9 cellular contexts compared by ENCODE assay signal in the genomic region with DNA sequence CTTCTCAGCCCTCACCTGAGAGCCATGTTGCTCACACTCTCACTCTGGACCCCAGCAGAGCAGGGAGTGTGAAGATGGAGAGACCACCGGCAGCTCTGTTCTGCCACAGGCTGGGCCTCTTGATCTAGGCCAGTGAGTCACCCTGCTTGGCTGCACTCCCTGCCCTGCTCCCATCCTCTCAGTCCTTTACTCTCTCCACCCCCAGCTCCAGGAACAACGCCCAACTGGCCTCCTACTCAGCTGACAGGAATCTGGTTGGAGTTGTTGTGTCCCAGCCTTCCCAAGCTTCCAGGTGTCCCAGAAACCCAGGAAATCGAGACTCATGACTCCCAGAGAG. TPM values are rescaled to one million over a fixed set of nuclear protein-coding genes. Genes with fewer than 3 reads are reported as not detected.
A peak's percentile ranks its signal among the peaks of the same experiment; 100 is the strongest.
DNase-seq lines count a peak whose midpoint lies in the region; ATAC-seq and TF ChIP-seq lines count a peak whose summit lies in the region.
"Had no signal": no experiment of that assay in that cellular context is flagged by ENCODE, and none has a peak within 500 bp of the region (broad histone marks: within the 10 kb centered on the region; RNA-seq: fewer than 3 reads in every experiment).

A gene with protein sequence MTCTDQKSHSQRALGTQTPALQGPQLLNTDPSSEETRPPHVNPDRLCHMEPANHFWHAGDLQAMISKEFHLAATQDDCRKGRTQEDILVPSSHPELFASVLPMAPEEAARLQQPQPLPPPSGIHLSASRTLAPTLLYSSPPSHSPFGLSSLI (plus strand): TSS at position 261 of the 337 bp plus-strand sequence. CDS start 14,833 bp downstream, outside the sequence.

- CTCF ChIA-PET in activated CD4-positive, alpha-beta memory T cell treated with anti-CD3 and anti-CD28 coated beads, Interleukin-2, amount 10 ng/mL, durations not matched to agents 7 days and 5 days (lab: Charles Lee), result interaction anchor here (5.0 kb wide), 1 partner anchor 15 kb away, joined by 30 read pairs; no protein-coding TSS in a partner anchor

- ATAC-seq in foreskin keratinocyte (peak; percentile 89), HG02885 (IDR thresholded peaks at IDR 0.05; ENCODE audit: poor library complexity, unreplicated experiment) (no peak)
- ATAC-seq in stimulated activated naive CD8-positive, alpha-beta T cell treated with anti-CD3 and anti-CD28 coated beads, Interleukin-15, Interleukin-2, amounts not matched to agents 100 U/mL and 50 U/mL, for 24 hours, result no peak

- H3K9me3 Mint-ChIP-seq in osteocyte (ENCODE audit: unreplicated experiment), result no peaks in the 10 kb centered on the region
- H3K9me3 Mint-ChIP-seq in activated CD4-positive, alpha-beta memory T cell treated with anti-CD3 and anti-CD28 coated beads, Interleukin-2, amount 10 ng/mL, durations not matched to agents 7 days and 5 days, result no peaks in the 10 kb centered on the region

- H3K36me3 Mint-ChIP-seq in osteocyte (ENCODE audit: unreplicated experiment), result no peaks in the 10 kb centered on the region
- no peaks in the 10 kb centered on the region for H3K36me3 Mint-ChIP-seq in activated CD4-positive, alpha-beta memory T cell treated with anti-CD3 and anti-CD28 coated beads, Interleukin-2, amount 10 ng/mL, durations not matched to agents 7 days and 5 days (ENCODE audit: low read depth)

- TF ChIP-seq CTCF in foreskin keratinocyte (conservative IDR thresholded peaks at IDR 0.05) (no peak), osteocyte (IDR thresholded peaks at IDR 0.05) (no peak), GM20000 (IDR thresholded peaks at IDR 0.05; ENCODE audit: extremely low read depth, missing control alignments) (no peak)

- POLR2A ChIA-PET in activated CD4-positive, alpha-beta memory T cell treated with anti-CD3 and anti-CD28 coated beads, Interleukin-2, amount 10 ng/mL, durations not matched to agents 7 days and 5 days (lab: Charles Lee), result no interaction called here

- peak within 1 kb of the TSS; percentile 93 for H3K27ac ChIP-seq in SJSA1
- H3K27ac ChIP-seq in foreskin keratinocyte, result peak within 1 kb of the TSS; percentile 96

- peaks cover 34% of the 10 kb centered on the region for H3K4me1 Mint-ChIP-seq in osteocyte (ENCODE audit: unreplicated experiment)
- H3K4me1 Mint-ChIP-seq in activated CD4-positive, alpha-beta memory T cell treated with anti-CD3 and anti-CD28 coated beads, Interleukin-2, amount 10 ng/mL, durations not matched to agents 7 days and 5 days, result no peaks in the 10 kb centered on the region

- peak; percentile 60 for DNase-seq in Ammon's horn (ENCODE audit: low spot score)
- DNase-seq in SJSA1 (ENCODE audit: low read depth in 1 of 2, low spot score in 2 of 2), result peak; percentile 90 to 94
- DNase-seq in foreskin keratinocyte, result peak; percentile 91 to 96
- DNase-seq in osteocyte (ENCODE audit: extremely low spot score, unreplicated experiment), result no peak
- DNase-seq in activated CD4-positive, alpha-beta memory T cell treated with anti-CD3 and anti-CD28 coated beads, Interleukin-2, amount 10 ng/mL, durations not matched to agents 7 days and 5 days, result no peak
- DNase-seq in stimulated activated naive CD8-positive, alpha-beta T cell treated with anti-CD3 and anti-CD28 coated beads, Interleukin-15, Interleukin-2, amounts not matched to agents 100 U/mL and 50 U/mL, for 24 hours, result no peak
- DNase-seq in GM20000 (ENCODE audit: low spot score), result no peak

- H3K27me3 Mint-ChIP-seq in osteocyte (ENCODE audit: unreplicated experiment), result peaks cover 12% of the 10 kb centered on the region
- peaks cover 36% of the 10 kb centered on the region for H3K27me3 Mint-ChIP-seq in activated CD4-positive, alpha-beta memory T cell treated with anti-CD3 and anti-CD28 coated beads, Interleukin-2, amount 10 ng/mL, durations not matched to agents 7 days and 5 days

- no peaks in the 10 kb centered on the region for H3K27me3 ChIP-seq in SJSA1 (replicated peaks)
- H3K27me3 ChIP-seq in foreskin keratinocyte, result no peaks in the 10 kb centered on the region

- no peaks in the 10 kb centered on the region for H3K9me3 ChIP-seq in SJSA1 (replicated peaks)

- H3K4me1 ChIP-seq in SJSA1 (replicated peaks) (peaks cover 34% of the 10 kb centered on the region), foreskin keratinocyte (peaks cover 9% of the 10 kb centered on the region)

- H3K27ac Mint-ChIP-seq in osteocyte (ENCODE audit: unreplicated experiment), result peak within 1 kb of the TSS; percentile 95
- H3K27ac Mint-ChIP-seq in activated CD4-positive, alpha-beta memory T cell treated with anti-CD3 and anti-CD28 coated beads, Interleukin-2, amount 10 ng/mL, durations not matched to agents 7 days and 5 days, result no peak within 1 kb of the TSS

- H3K4me3 ChIP-seq in SJSA1, result peak within 1 kb of the TSS; percentile 22

- H3K4me3 Mint-ChIP-seq in osteocyte (ENCODE audit: unreplicated experiment), result peak within 1 kb of the TSS; percentile 52
- H3K4me3 Mint-ChIP-seq in activated CD4-positive, alpha-beta memory T cell treated with anti-CD3 and anti-CD28 coated beads, Interleukin-2, amount 10 ng/mL, durations not matched to agents 7 days and 5 days, result no peak within 1 kb of the TSS

- no peaks in the 10 kb centered on the region for H3K36me3 ChIP-seq in SJSA1

RNA-seq across cellular contexts. Expression of the gene that starts here (rescaled TPM):
- total RNA-seq in SJSA1 (2014; rRNA removed; shearing (Covaris generic)), result 0.39 and 0.53 TPM in 2 replicates
- total RNA-seq in foreskin keratinocyte (7.4 and 10.5 TPM in 2 replicates), osteocyte (3.2 and 6.2 TPM in 2 replicates)
- polyA plus RNA-seq in foreskin keratinocyte, result 12.5 and 19.7 TPM in 2 replicates
- total RNA-seq in activated CD4-positive, alpha-beta memory T cell treated with anti-CD3 and anti-CD28 coated beads, Interleukin-2, amount 10 ng/mL, durations not matched to agents 7 days and 5 days, result not detected
- total RNA-seq: T-helper 2 cell treated with Interferon-gamma antibody and Interleukin-4, amounts not matched to agents 100 ng/mL and 5 ng/mL, for 36 hours had no signal

Comparison
In these comparisons a context has a peak if more than half of its experiments do, and no peak if none do; other contexts are left out.
1. Peak in DNase-seq, H3K4me3 ChIP-seq and H3K27ac ChIP-seq in SJSA1; RNA of the gene not detected or under 1 TPM.
2. DNase-seq: peak in Ammon's horn (single experiment) and foreskin keratinocyte (2 of 2); none in osteocyte (single experiment), activated CD4-positive, alpha-beta memory T cell treated with anti-CD3 and anti-CD28 coated beads, Interleukin-2, amount 10 ng/mL, durations not matched to agents 7 days and 5 days (single experiment), stimulated activated naive CD8-positive, alpha-beta T cell treated with anti-CD3 and anti-CD28 coated beads, Interleukin-15, Interleukin-2, amounts not matched to agents 100 U/mL and 50 U/mL, for 24 hours (single experiment) and GM20000 (single experiment).